23 cellular contexts compared by ENCODE assay signal in genomic region chr13:23496255-23496654, GRCh38.
"Had no signal": no experiment of that assay in that cellular context is flagged by ENCODE, and none has a peak within 500 bp of the region (broad histone marks: within the 10 kb centered on the region; RNA-seq: fewer than 3 reads in every experiment).

No MANE protein-coding gene starts in this region.

- H3K4me1 ChIP-seq: left lung, lower lobe of right lung, stomach, testis, tibial artery, upper lobe of right lung had no signal

- H3K4me3 ChIP-seq: left lung, lower lobe of right lung, ovary, skin epidermis, stomach, testis, tibial artery, upper lobe of right lung had no signal

- FAIRE-seq: keratinocyte, urothelium cell line had no signal

- H3K9me3 ChIP-seq: left lung, lower lobe of right lung, ovary, stomach, testis, tibial artery, upper lobe of right lung had no signal

- H3K27ac ChIP-seq: left lung, lower lobe of right lung, ovary, skin epidermis, stomach, testis, tibial artery, upper lobe of right lung had no signal

- H3K36me3 ChIP-seq: left lung, lower lobe of right lung, ovary, stomach, tibial artery, upper lobe of right lung had no signal

- H3K27me3 ChIP-seq: left lung, ovary, testis, upper lobe of right lung had no signal

- DNase-seq: hippocampal formation; left colon; left lung; lower lobe of right lung; mammary epithelial cell; mesenchymal stem cell; naive thymus-derived CD8-positive, alpha-beta T cell; ovary; retina; right cardiac atrium; stimulated activated CD4-positive, alpha-beta T cell treated with anti-CD3 and anti-CD28 coated beads, Interleukin-12 subunit alpha, Interleukin-12 subunit beta, amount 100 ng/mL, for 4 hours; stimulated activated CD4-positive, alpha-beta T cell treated with anti-CD3 and anti-CD28 coated beads, Interleukin-15, amount 100 ng/mL, for 24 hours; stimulated activated CD4-positive, alpha-beta T cell treated with anti-CD3 and anti-CD28 coated beads, Interleukin-2, amount 100 ng/mL, for 24 hours; stimulated activated CD4-positive, alpha-beta T cell treated with anti-CD3 and anti-CD28 coated beads, Interleukin-4, amount 100 ng/mL, for 1 hour; stimulated activated naive B cell treated with anti-CD40 and anti-IgM and Interleukin-4, amounts not matched to agents 10 μg/mL and 1 μg/mL and 100 μg/mL, for 72 hours; stimulated activated naive CD8-positive, alpha-beta T cell treated with anti-CD3 and anti-CD28 coated beads, Interleukin-15, Interleukin-2, amounts not matched to agents 100 U/mL and 50 U/mL, for 24 hours; stomach; testis; tibial artery; upper lobe of right lung had no signal
